Comparison of ENCODE assay signal across 8 cellular contexts in genomic region chr1:116556289-116557006, GRCh38. TPM values are rescaled to one million over a fixed set of nuclear protein-coding genes. Genes with fewer than 3 reads are reported as not detected.
DNase-seq lines count a peak whose midpoint lies in the region; ATAC-seq, FAIRE-seq and TF ChIP-seq lines count a peak whose summit lies in the region.

No MANE protein-coding gene starts in this region.

- no peaks in the 10 kb centered on the region for H3K9me3 Mint-ChIP-seq in central memory CD8-positive, alpha-beta T cell

- H3K9me3 ChIP-seq in pancreas: no peaks in the 10 kb centered on the region

- H3K27me3 ChIP-seq in pancreas: no peaks in the 10 kb centered on the region

- peaks cover 86% of the 10 kb centered on the region for H3K4me1 Mint-ChIP-seq in central memory CD8-positive, alpha-beta T cell

- H3K27ac ChIP-seq in pancreas: no peak overlapping the region

- peaks cover 0 to 5% (median 0%) of the 10 kb centered on the region in 3 donors for H3K4me1 ChIP-seq in pancreas

- FAIRE-seq in pancreas (lab: Jason Lieb, UNC): no peak

- intact Hi-C loops in pancreas (cut with DNase I): no loop called here

- peaks cover 4% of the 10 kb centered on the region for H3K36me3 Mint-ChIP-seq in central memory CD8-positive, alpha-beta T cell (ENCODE audit: insufficient read depth)

- H3K27ac Mint-ChIP-seq in central memory CD8-positive, alpha-beta T cell (ENCODE audit: low read depth): peak overlapping the region; percentile 81

- peak overlapping the region; percentile 16 for H3K4me3 Mint-ChIP-seq in central memory CD8-positive, alpha-beta T cell

- no peak for TF ChIP-seq CTCF in pancreas (IDR thresholded peaks at IDR 0.05)

- peak; percentile 47 for ATAC-seq in HG03135 (IDR thresholded peaks at IDR 0.05; ENCODE audit: unreplicated experiment)
- peak; percentile 97 for ATAC-seq in central memory CD8-positive, alpha-beta T cell (replicated peaks; ENCODE audit: extremely low read depth, poor library complexity, severe bottlenecking)
- ATAC-seq in pancreas: peak in 3 of 4 donors; percentile 54 to 87 (median 72)
- ATAC-seq in left lobe of liver: no peak

- peak; percentile 78 for DNase-seq in T-helper 22 cell (ENCODE audit: low read depth)
- peak; percentile 31 to 71 for DNase-seq in central memory CD8-positive, alpha-beta T cell (ENCODE audit: low spot score in 2 of 2)
- no peak for DNase-seq in pancreas
- DNase-seq in left lobe of liver (ENCODE audit: low spot score): no peak
- no peak for DNase-seq in DMS114 treated with DMSO at 0.1 percent for 48 hours (lab: John Stamatoyannopoulos, UW; ENCODE audit: unreplicated experiment)
- DNase-seq in AG08396 (ENCODE audit: low spot score): no peak

- H3K4me3 ChIP-seq in pancreas: no peak overlapping the region

- WGBS in pancreas, 2 donors: 87 to 94% methylated on average over 6 of the region's 6 CpGs

- TF ChIP-seq POLR2A in GM19099 (IDR thresholded peaks at IDR 0.05; ENCODE audit: extremely low read depth, insufficient read length, low read depth): peak; percentile 33

- H3K36me3 ChIP-seq in pancreas: no peaks in the 10 kb centered on the region

- H3K27me3 Mint-ChIP-seq in central memory CD8-positive, alpha-beta T cell: no peaks in the 10 kb centered on the region

RNA-seq across cellular contexts. Expression of gene CD58, which starts 14.4 kb away (rescaled TPM):
- total RNA-seq in pancreas: 1 to 10 TPM; 1.7 to 9.1 (median 3.1) TPM
- polyA plus RNA-seq in pancreas: 1 to 10 TPM; 5.7 to 7.3 TPM
- total RNA-seq in left lobe of liver: 2.7 TPM

Comparison
In these comparisons a context has a peak if more than half of its experiments do, and no peak if none do; other contexts are left out.
1. DNase-seq: peak in T-helper 22 cell (single experiment) and central memory CD8-positive, alpha-beta T cell (2 of 2); none in pancreas (0 of 6), left lobe of liver (single experiment), DMS114 treated with DMSO at 0.1 percent for 48 hours (single experiment) and AG08396 (single experiment).